25 cellular contexts compared by ENCODE assay signal in the genomic region with DNA sequence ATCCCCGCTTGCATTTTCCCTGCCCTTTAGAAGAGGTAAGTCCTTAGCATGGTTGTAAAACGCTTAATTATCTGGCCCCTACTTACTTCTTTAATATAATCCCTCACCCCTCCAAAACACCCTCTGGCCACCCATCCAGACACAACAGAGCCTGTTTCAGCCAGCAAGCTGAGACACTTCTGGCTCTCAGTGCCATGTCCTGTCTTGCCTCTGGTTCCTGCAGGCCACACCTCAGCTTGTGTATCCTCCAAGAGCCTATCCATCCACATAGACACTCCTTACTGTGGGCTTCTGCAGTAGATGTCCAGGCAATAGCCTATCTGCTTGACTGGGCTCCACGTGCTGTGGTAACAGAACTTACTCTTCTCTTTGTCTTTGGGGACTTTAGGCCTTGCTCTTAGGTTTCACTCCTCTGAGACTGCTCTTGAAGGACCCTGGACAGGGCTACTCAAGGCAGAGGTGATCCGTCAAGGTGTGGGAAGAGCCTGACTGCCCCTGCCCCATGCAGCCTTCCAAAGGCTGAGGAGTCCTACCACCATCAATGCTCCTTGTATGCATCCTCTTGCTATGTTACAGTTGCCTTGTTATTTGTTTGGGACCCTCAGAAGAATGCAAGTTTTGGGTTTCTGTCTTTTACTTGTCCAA.
"Had no signal": no experiment of that assay in that cellular context is flagged by ENCODE, and none has a peak within 500 bp of the region (broad histone marks: within the 10 kb centered on the region; RNA-seq: fewer than 3 reads in every experiment).

No MANE protein-coding gene starts in this region.

- H3K36me3 ChIP-seq: esophagus squamous epithelium, left ventricle myocardium inferior, lower lobe of right lung, neural progenitor cell, ovary, right atrium auricular region, sigmoid colon, stomach, thyroid gland, upper lobe of right lung had no signal

- H3K27me3 ChIP-seq: dorsolateral prefrontal cortex, esophagus squamous epithelium, neural progenitor cell, ovary, right atrium auricular region, sigmoid colon, stomach, thyroid gland, upper lobe of right lung had no signal

- H3K4me2 ChIP-seq: neural progenitor cell had no signal

- ATAC-seq: left cardiac atrium had no signal

- H3K4me3 ChIP-seq: dorsolateral prefrontal cortex, esophagus squamous epithelium, left ventricle myocardium inferior, lower lobe of right lung, neural progenitor cell, ovary, right atrium auricular region, sigmoid colon, skin epidermis, stomach, thyroid gland, upper lobe of right lung had no signal

- H3K4me1 ChIP-seq: lower lobe of right lung, right atrium auricular region, upper lobe of right lung had no signal

- H3K27ac ChIP-seq: epithelial cell of prostate, esophagus squamous epithelium, left ventricle myocardium inferior, lower lobe of right lung, neural progenitor cell, ovary, right atrium auricular region, sigmoid colon, skin epidermis, stomach, upper lobe of right lung had no signal

- DNase-seq: cortex of kidney; dorsolateral prefrontal cortex; effector CD8-positive, alpha-beta T cell; esophagus squamous epithelium; foreskin fibroblast; immature natural killer cell; kidney; left cardiac atrium; left ventricle myocardium inferior; lower lobe of right lung; mesenchymal stem cell; midbrain; nucleus accumbens; ovary; sigmoid colon; stimulated activated CD4-positive, alpha-beta T cell treated with anti-CD3 and anti-CD28 coated beads, Interleukin-2, amount 100 ng/mL, for 24 hours; stimulated activated CD4-positive, alpha-beta T cell treated with anti-CD3 and anti-CD28 coated beads, Interleukin-4, amount 100 ng/mL, for 4 hours; stimulated activated naive CD4-positive, alpha-beta T cell; stomach; thyroid gland; upper lobe of right lung had no signal

- H3K9ac ChIP-seq: neural progenitor cell had no signal

- H3K9me3 ChIP-seq: esophagus squamous epithelium, left ventricle myocardium inferior, lower lobe of right lung, ovary, right atrium auricular region, sigmoid colon, stomach, thyroid gland, upper lobe of right lung had no signal

- H2AFZ ChIP-seq: neural progenitor cell had no signal
